Comparison of ENCODE assay signal across 25 cellular contexts in the genomic region with DNA sequence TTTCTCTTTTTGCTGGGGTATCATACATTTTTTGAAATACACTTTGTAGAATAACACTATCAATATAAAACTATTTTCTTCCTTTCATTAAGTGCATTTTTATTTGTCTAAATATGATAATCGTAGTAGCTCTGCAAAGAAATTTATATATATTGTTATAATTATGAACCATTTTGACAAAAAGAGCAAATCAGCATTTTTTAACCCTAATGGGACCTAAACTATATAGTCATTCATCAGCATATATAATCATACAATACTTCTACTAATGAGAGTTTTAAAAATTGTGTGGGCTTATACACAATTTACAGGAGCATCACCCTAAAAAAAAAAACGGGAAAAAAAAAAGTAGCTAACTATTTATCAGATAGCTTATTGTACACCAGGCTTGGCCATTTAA.
A peak's percentile ranks its signal among the peaks of the same experiment; 100 is the strongest.
DNase-seq lines count a peak whose midpoint lies in the region; ATAC-seq, FAIRE-seq and TF ChIP-seq lines count a peak whose summit lies in the region.
"Had no signal": no experiment of that assay in that cellular context is flagged by ENCODE, and none has a peak within 500 bp of the region (broad histone marks: within the 10 kb centered on the region; RNA-seq: fewer than 3 reads in every experiment).

No MANE protein-coding gene starts in this region.

- TF ChIP-seq POLR2A in HepG2 (IDR thresholded peaks at IDR 0.05; ENCODE audit: insufficient read depth in 1 of 2, low read depth in 2 of 2, low read length in 2 of 2) (no peak), right lobe of liver (IDR thresholded peaks at IDR 0.05) (no peak), K562 (conservative IDR thresholded peaks at IDR 0.05) (no peak)

- no peak for TF ChIP-seq CTCF in HepG2 (CRISPR knock-in tag; IDR thresholded peaks at IDR 0.05)
- no peak for TF ChIP-seq CTCF in right lobe of liver (IDR thresholded peaks at IDR 0.05)
- TF ChIP-seq CTCF in K562 (IDR thresholded peaks at IDR 0.05 in 2 of 3, conservative IDR thresholded peaks at IDR 0.05 in 1 of 3; ENCODE audit: insufficient read depth in 2 of 3, low read depth in 1 of 3, low read length in 3 of 3): no peak
- no peak for TF ChIP-seq CTCF in MM.1S (IDR thresholded peaks at IDR 0.05; ENCODE audit: low read length)

- no peaks in the 10 kb centered on the region for H3K9me1 ChIP-seq in K562 (ENCODE audit: control insufficient read depth, insufficient read depth, low read length)

- H3K4me2 ChIP-seq in HepG2 (ENCODE audit: low read depth, low read length) (no peak overlapping the region), K562 (ENCODE audit: insufficient read depth, low read length) (no peak overlapping the region), MM.1S (ENCODE audit: low read depth, low read length) (no peak overlapping the region)
- H3K4me2 ChIP-seq: BLaER1 had no signal

- no peak for DNase-seq in HepG2 (ENCODE audit: low spot score)
- no peak for DNase-seq in right lobe of liver
- DNase-seq in K562 (ENCODE audit: extremely low read depth in 1 of 4, low spot score in 3 of 4): no peak
- no peak for DNase-seq in HUDEP-2 (lab: John Stamatoyannopoulos, UW; ENCODE audit: unreplicated experiment in 76 of 76)
- no peak for DNase-seq in MM.1S
- DNase-seq: ACHN; BE2C; C1 segment of cervical spinal cord; CD4-positive, alpha-beta memory T cell; CD4-positive, CD25-positive, alpha-beta regulatory T cell; CD8-positive, alpha-beta memory T cell; COR-L47; DMS 273 treated with DMSO at 0.1 percent for 48 hours; DMS153; DMS53; DMS79; DND-41; EL; GDM1 had no signal

- H4K20me1 ChIP-seq in HepG2 (ENCODE audit: insufficient read depth, low read length): no peaks in the 10 kb centered on the region
- H4K20me1 ChIP-seq in K562 (replicated peaks; ENCODE audit: control insufficient read depth, insufficient read depth, low read length): no peaks in the 10 kb centered on the region
- H4K20me1 ChIP-seq in MM.1S (ENCODE audit: insufficient read depth, low read length): no peaks in the 10 kb centered on the region
- H4K20me1 ChIP-seq: BLaER1 had no signal

- FAIRE-seq in HepG2 (lab: Jason Lieb, UNC) (no peak), K562 (lab: Jason Lieb, UNC) (no peak)
- FAIRE-seq: GM12878, GM12892, GM18507, GM19239 had no signal

- in situ Hi-C loops in HepG2 (cut with HindIII; ENCODE audit: extremely low pct_ligation_motif_present, low pct_unique_long_range_greater_than_20kb): loop anchor here (25.0 kb wide), 1 partner anchor 1976 kb away; no protein-coding TSS in a partner anchor
- in situ Hi-C loops in K562 (cut with MboI): loop anchor here (10.0 kb wide), 1 partner anchor 171 kb away; no protein-coding TSS in a partner anchor

- no peaks in the 10 kb centered on the region for H3K9me3 ChIP-seq in HepG2 (ENCODE audit: low read length)
- no peaks in the 10 kb centered on the region for H3K9me3 ChIP-seq in right lobe of liver
- H3K9me3 ChIP-seq in K562 (replicated peaks; ENCODE audit: control insufficient read depth, insufficient read depth, low read depth, low read length): no peaks in the 10 kb centered on the region
- no peaks in the 10 kb centered on the region for H3K9me3 ChIP-seq in MM.1S (replicated peaks; ENCODE audit: insufficient read depth, low read length)
- H3K9me3 ChIP-seq: BE2C, BLaER1 had no signal

- CTCF ChIA-PET in HepG2 (lab: Yijun Ruan, JAX; ENCODE audit: low intra/inter-chr PET ratio, low total read pairs): no interaction called here
- CTCF ChIA-PET in K562 (lab: Yijun Ruan, JAX; ENCODE audit: low intra/inter-chr PET ratio): no interaction called here

- no peaks in the 10 kb centered on the region for H3F3A ChIP-seq in MM.1S (ENCODE audit: insufficient read depth, low read length)

- H3K27ac ChIP-seq in HepG2 (ENCODE audit: extremely low read length, insufficient read depth, low read length) (no peak overlapping the region), right lobe of liver (no peak overlapping the region), K562 (ENCODE audit: extremely low read depth, low read depth, low read length) (no peak overlapping the region), MM.1S (ENCODE audit: low read length) (no peak overlapping the region)
- H3K27ac ChIP-seq: 22Rv1, BLaER1 had no signal

- H3K27me3 ChIP-seq in HepG2 (ENCODE audit: control insufficient read depth in 1 of 2, insufficient read depth in 2 of 2, low read length in 2 of 2) (no peaks in the 10 kb centered on the region), right lobe of liver (no peaks in the 10 kb centered on the region), K562 (ENCODE audit: control insufficient read depth in 2 of 2, insufficient read depth in 2 of 2, low read length in 2 of 2) (no peaks in the 10 kb centered on the region), MM.1S (replicated peaks; ENCODE audit: insufficient read depth, low read length) (no peaks in the 10 kb centered on the region)
- H3K27me3 ChIP-seq: BE2C, BLaER1 had no signal

- 0% methylated on average over 2 of the region's 2 CpGs for WGBS in HepG2 (ENCODE audit: low lambda C conversion rate)
- WGBS in right lobe of liver (ENCODE audit: insufficient coverage, low coverage, low lambda C conversion rate, missing lambda C conversion rate): 23% methylated on average over 2 of the region's 2 CpGs
- 5% methylated on average over 2 of the region's 2 CpGs for WGBS in K562 (ENCODE audit: insufficient coverage, low coverage, missing lambda C conversion rate)

- no TSS peak for BruUV-seq in HepG2 (replicated peaks; lab: Mats Ljungman, UMichigan)
- no TSS peak for BruUV-seq in K562 (replicated peaks; lab: Mats Ljungman, UMichigan)

- POLR2A ChIA-PET in HepG2 (lab: Yijun Ruan, JAX): no interaction called here
- POLR2A ChIA-PET in K562 (lab: Yijun Ruan, JAX): no interaction called here

- ATAC-seq in HepG2: no peak
- ATAC-seq in right lobe of liver: no peak
- ATAC-seq in K562: no peak
- ATAC-seq: GM12878 had no signal

- H3K4me1 ChIP-seq in HepG2 (ENCODE audit: insufficient read depth, low read length) (no peaks in the 10 kb centered on the region), right lobe of liver (no peaks in the 10 kb centered on the region), K562 (replicated peaks in 1 of 2; ENCODE audit: control insufficient read depth in 2 of 2, insufficient read depth in 2 of 2, low read length in 2 of 2) (no peaks in the 10 kb centered on the region), MM.1S (ENCODE audit: low read length) (no peaks in the 10 kb centered on the region)
- H3K4me1 ChIP-seq: BE2C had no signal

- H3K4me3 ChIP-seq in HepG2 (replicated peaks in 1 of 3; ENCODE audit: insufficient read depth in 1 of 3, low read depth in 2 of 3, low read length in 3 of 3): no peak overlapping the region
- H3K4me3 ChIP-seq in right lobe of liver: no peak overlapping the region
- no peak overlapping the region for H3K4me3 ChIP-seq in K562
- H3K4me3 ChIP-seq in MM.1S (ENCODE audit: low read length): no peak overlapping the region
- H3K4me3 ChIP-seq: BLaER1, GM12878 had no signal

- TF ChIP-seq EP300 in HepG2 (IDR thresholded peaks at IDR 0.05; ENCODE audit: low read depth in 2 of 2, low read length in 2 of 2): no peak
- TF ChIP-seq EP300 in HepG2 (CRISPR knock-in tag; IDR thresholded peaks at IDR 0.05; ENCODE audit: borderline replicate concordance): no peak
- no peak for TF ChIP-seq EP300 in K562 (IDR thresholded peaks at IDR 0.05; ENCODE audit: low read length)

- no peaks in the 10 kb centered on the region for H3K36me3 ChIP-seq in HepG2 (replicated peaks in 1 of 2; ENCODE audit: control insufficient read depth in 1 of 2, insufficient read depth in 2 of 2, low read length in 2 of 2)
- H3K36me3 ChIP-seq in right lobe of liver: no peaks in the 10 kb centered on the region
- no peaks in the 10 kb centered on the region for H3K36me3 ChIP-seq in K562 (ENCODE audit: control insufficient read depth, insufficient read depth, low read length)
- no peaks in the 10 kb centered on the region for H3K36me3 ChIP-seq in MM.1S (replicated peaks; ENCODE audit: insufficient read depth, low read length)
- H3K36me3 ChIP-seq: BE2C, BLaER1 had no signal

- H2AFZ ChIP-seq in HepG2 (ENCODE audit: low read length) (no peak overlapping the region), K562 (ENCODE audit: low read depth, low read length) (no peak overlapping the region), MM.1S (ENCODE audit: low read length) (no peak overlapping the region)

- H3K79me2 ChIP-seq in HepG2 (ENCODE audit: insufficient read depth, low read length) (no peaks in the 10 kb centered on the region), K562 (ENCODE audit: control insufficient read depth, insufficient read depth, low read length) (no peaks in the 10 kb centered on the region), MM.1S (ENCODE audit: low read length) (no peaks in the 10 kb centered on the region)

- intact Hi-C loops in HepG2 (cut with micrococcal nuclease; ENCODE audit: unreplicated experiment): no loop called here
- intact Hi-C loops in right lobe of liver (cut with DNase I): no loop called here
- intact Hi-C loops in K562 (cut with micrococcal nuclease): no loop called here

- TF ChIP-seq RAD21 in HepG2 (CRISPR knock-in tag; IDR thresholded peaks at IDR 0.05) (no peak), K562 (CRISPR knock-in tag; conservative IDR thresholded peaks at IDR 0.05 in 1 of 2, IDR thresholded peaks at IDR 0.05 in 1 of 2) (no peak)

- H3K9ac ChIP-seq in HepG2 (ENCODE audit: insufficient read depth, low read depth, low read length) (no peak overlapping the region), K562 (ENCODE audit: insufficient read depth in 1 of 2, low read depth in 2 of 2, low read length in 2 of 2) (no peak overlapping the region), MM.1S (ENCODE audit: low read length) (no peak overlapping the region)
- H3K9ac ChIP-seq: BLaER1 had no signal

- H3K9me2 ChIP-seq in MM.1S (replicated peaks; ENCODE audit: insufficient read depth, low read length): no peaks in the 10 kb centered on the region

TF ChIP-seq in HepG2, 621 proteins besides CTCF, POLR2A, EP300 and RAD21 (continues in another document):
- TF ChIP-seq MAFF (IDR thresholded peaks at IDR 0.05; ENCODE audit: low read depth, low read length): peak; percentile 39; the same call in 1 of the 2 replicates
- TF ChIP-seq, protein P1, sequence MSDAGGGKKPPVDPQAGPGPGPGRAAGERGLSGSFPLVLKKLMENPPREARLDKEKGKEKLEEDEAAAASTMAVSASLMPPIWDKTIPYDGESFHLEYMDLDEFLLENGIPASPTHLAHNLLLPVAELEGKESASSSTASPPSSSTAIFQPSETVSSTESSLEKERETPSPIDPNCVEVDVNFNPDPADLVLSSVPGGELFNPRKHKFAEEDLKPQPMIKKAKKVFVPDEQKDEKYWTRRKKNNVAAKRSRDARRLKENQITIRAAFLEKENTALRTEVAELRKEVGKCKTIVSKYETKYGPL (CRISPR knock-in tag; IDR thresholded peaks at IDR 0.05): no peak

TF ChIP-seq in K562, 482 proteins besides CTCF, POLR2A, EP300 and RAD21:
- TF ChIP-seq TCFL5 (CRISPR knock-in tag; conservative IDR thresholded peaks at IDR 0.05) (no peak), ZNF316 (IDR thresholded peaks at IDR 0.05) (peak; percentile 15; the same call in 1 of the 2 replicates)

Comparison
In these comparisons a context has a peak if more than half of its experiments do, and no peak if none do; other contexts are left out.
1. Of the 241 proteins assayed by ChIP-seq in both HepG2 and K562: peak only in HepG2: MAFF and MAFK; only in K562: none; in both: none; in neither: 239.